Comparison of ENCODE assay signal across 8 cellular contexts in genomic region chr12:52025301-52026172, GRCh38.
DNase-seq lines count a peak whose midpoint lies in the region; ATAC-seq, FAIRE-seq and TF ChIP-seq lines count a peak whose summit lies in the region.

No MANE protein-coding gene starts in this region.

- DNase-seq in D721Med (ENCODE audit: insufficient read length, low spot score): peak; percentile 79
- no peak for DNase-seq in HFF-Myc (ENCODE audit: extremely low read depth, low read depth)
- peak; percentile 74 for DNase-seq in NCI-H2029 treated with DMSO at 0.1 percent for 48 hours (lab: John Stamatoyannopoulos, UW)
- peak; percentile 76 for DNase-seq in T-helper 9 cell
- DNase-seq in astrocyte of the cerebellum (ENCODE audit: low read depth): peak; percentile 58
- DNase-seq in hypothalamus (lab: John Stamatoyannopoulos, UW): peak; percentile 26 to 97 (median 72)
- peak; percentile 43 for DNase-seq in retinal pigment epithelial cell (ENCODE audit: low read depth)

- TF ChIP-seq CTCF in D721Med (IDR thresholded peaks at IDR 0.05; ENCODE audit: insufficient read depth, missing control alignments): peak; percentile 68
- peak; percentile 94 for TF ChIP-seq CTCF in HFF-Myc (IDR thresholded peaks at IDR 0.05; ENCODE audit: low read depth, low read length, missing control alignments)
- TF ChIP-seq CTCF in astrocyte of the cerebellum (IDR thresholded peaks at IDR 0.05; ENCODE audit: low read depth, low read length, missing control alignments): peak; percentile 85
- TF ChIP-seq CTCF in retinal pigment epithelial cell (conservative IDR thresholded peaks at IDR 0.05; ENCODE audit: low read depth, low read length): peak; percentile 78

- peak overlapping the region; percentile 21; the same call in 1 of the 2 replicates for H3K4me3 ChIP-seq in HFF-Myc (replicated peaks; ENCODE audit: low read depth, low read length)
- peak overlapping the region; percentile 32 for H3K4me3 ChIP-seq in astrocyte of the cerebellum (ENCODE audit: low read depth, low read length)
- peak overlapping the region; percentile 40 for H3K4me3 ChIP-seq in retinal pigment epithelial cell (ENCODE audit: low read length)

- in situ Hi-C loops in astrocyte of the cerebellum (cut with HindIII; ENCODE audit: low sequenced_read_pairs): no loop called here

- no peak for FAIRE-seq in D721Med (lab: Jason Lieb, UNC)

- ATAC-seq in HG03175 (IDR thresholded peaks at IDR 0.05; ENCODE audit: unreplicated experiment): no peak
